ENCODE assay signal across 18 cellular contexts in genomic region chr16:48405153-48405552, GRCh38.
"Had no signal": no experiment of that assay in that cellular context is flagged by ENCODE, and none has a peak within 500 bp of the region (broad histone marks: within the 10 kb centered on the region; RNA-seq: fewer than 3 reads in every experiment).

No MANE protein-coding gene starts in this region.

- H3K4me3 ChIP-seq: sigmoid colon, skin epidermis, stomach, thoracic aorta had no signal

- H3K27me3 ChIP-seq: foreskin keratinocyte, sigmoid colon, stomach had no signal

- H3K9me3 ChIP-seq: sigmoid colon, stomach, thoracic aorta had no signal

- FAIRE-seq: colon, endothelial cell of umbilical vein, urothelium cell line had no signal

- H3K27ac ChIP-seq: foreskin keratinocyte, sigmoid colon, skin epidermis, thoracic aorta had no signal

- H3K36me3 Mint-ChIP-seq: naive B cell had no signal

- ATAC-seq: foreskin keratinocyte had no signal

- DNase-seq: dermis blood vessel endothelial cell; effector CD4-positive, alpha-beta T cell; endodermal cell; erythroblast; foreskin keratinocyte; mammary epithelial cell; naive B cell; sigmoid colon; stimulated activated CD4-positive, alpha-beta T cell treated with anti-CD3 and anti-CD28 coated beads, Interleukin-12 subunit alpha, Interleukin-12 subunit beta, amount 100 ng/mL, for 4 hours; stimulated activated naive CD4-positive, alpha-beta T cell; stomach; substantia nigra had no signal

- H3K9me3 Mint-ChIP-seq: endodermal cell, naive B cell, nephron had no signal

- H3K27ac Mint-ChIP-seq: naive B cell, nephron had no signal

- H3K36me3 ChIP-seq: sigmoid colon, stomach, thoracic aorta had no signal

- H3K4me3 Mint-ChIP-seq: endodermal cell, nephron had no signal

- H3K4me1 ChIP-seq: foreskin keratinocyte, sigmoid colon had no signal
